Comparison of ENCODE assay signal across 16 cellular contexts in genomic region chr20:50515471-50516106, GRCh38. TPM values are rescaled to one million over a fixed set of nuclear protein-coding genes. Genes with fewer than 3 reads are reported as not detected.
DNase-seq lines count a peak whose midpoint lies in the region; ATAC-seq and TF ChIP-seq lines count a peak whose summit lies in the region.
"Had no signal": no experiment of that assay in that cellular context is flagged by ENCODE, and none has a peak within 500 bp of the region (broad histone marks: within the 10 kb centered on the region; RNA-seq: fewer than 3 reads in every experiment).

No MANE protein-coding gene starts in this region.

- ATAC-seq in activated CD4-positive, alpha-beta T cell treated with anti-CD3 and anti-CD28 coated beads for 36 hours, result no peak
- ATAC-seq: pancreas had no signal

- CTCF ChIA-PET in activated CD4-positive, alpha-beta T cell treated with anti-CD3 and anti-CD28 coated beads for 36 hours (lab: Charles Lee), result interaction anchor here (0.6 to 3.3 kb wide), 7 partner anchors 26 to 73 kb away, joined by 3 to 17 read pairs (median 4); no protein-coding TSS in a partner anchor

- H3K36me3 ChIP-seq in SK-N-MC (ENCODE audit: insufficient read depth, low read length) (no peaks in the 10 kb centered on the region), spleen (no peaks in the 10 kb centered on the region)
- H3K36me3 ChIP-seq: pancreas had no signal

- H3K27me3 Mint-ChIP-seq in activated CD4-positive, alpha-beta T cell treated with anti-CD3 and anti-CD28 coated beads for 36 hours, result no peaks in the 10 kb centered on the region

- POLR2A ChIA-PET in activated CD4-positive, alpha-beta T cell treated with anti-CD3 and anti-CD28 coated beads for 36 hours (lab: Charles Lee), result interaction anchor here (1.4 to 5.6 kb wide), 2 partner anchors 32 to 46 kb away, joined by 7 to 29 read pairs; no protein-coding TSS in a partner anchor

- WGBS in spleen, 5 donors, result 73 to 86% (median 79%) methylated on average over 1 of the region's 1 CpG

- peaks cover 55% of the 10 kb centered on the region for H3K36me3 Mint-ChIP-seq in activated CD4-positive, alpha-beta T cell treated with anti-CD3 and anti-CD28 coated beads for 36 hours (ENCODE audit: low read depth)

- H3K9me3 ChIP-seq in SK-N-MC (ENCODE audit: low read depth, low read length) (no peaks in the 10 kb centered on the region), spleen (no peaks in the 10 kb centered on the region)
- H3K9me3 ChIP-seq: pancreas, testis had no signal

- no peaks in the 10 kb centered on the region for H3K27me3 ChIP-seq in spleen (replicated peaks in 1 of 7)
- H3K27me3 ChIP-seq: pancreas, testis had no signal

- peaks cover 88% of the 10 kb centered on the region for H3K4me1 Mint-ChIP-seq in activated CD4-positive, alpha-beta T cell treated with anti-CD3 and anti-CD28 coated beads for 36 hours

- peak overlapping the region; percentile 99 for H3K4me3 Mint-ChIP-seq in activated CD4-positive, alpha-beta T cell treated with anti-CD3 and anti-CD28 coated beads for 36 hours

- H3K9ac ChIP-seq in SK-N-MC (ENCODE audit: insufficient read length), result peak overlapping the region; percentile 6

- DNase-seq in activated CD4-positive, alpha-beta T cell treated with anti-CD3 and anti-CD28 coated beads for 36 hours, result no peak
- DNase-seq in activated CD4-positive, alpha-beta T cell treated with anti-CD3 and anti-CD28 coated beads for 48 hours, result no peak
- DNase-seq in SK-N-MC (ENCODE audit: low read depth, low spot score), result no peak
- DNase-seq in erythroblast (lab: John Stamatoyannopoulos, UW), result no peak
- no peak for DNase-seq in spleen
- no peak for DNase-seq in pons (ENCODE audit: low spot score)
- DNase-seq in AML-193 (lab: John Stamatoyannopoulos, UW), result no peak
- DNase-seq in GM19240 (ENCODE audit: insufficient read length, low spot score), result no peak
- DNase-seq: activated gamma-delta T cell treated with Interleukin-2 at 50 U/mL for 16 hours; DMS53; NCI-H510A; pancreas; RPMI8226; stimulated activated CD4-positive, alpha-beta T cell treated with anti-CD3 and anti-CD28 coated beads, Interleukin-4, amount 100 ng/mL, for 1 hour; testis; WERI-Rb-1 had no signal

- TF ChIP-seq POLR2A in erythroblast (IDR thresholded peaks at IDR 0.05; ENCODE audit: low read length) (peak; percentile 5), spleen (IDR thresholded peaks at IDR 0.05) (no peak)

- H3K27ac Mint-ChIP-seq in activated CD4-positive, alpha-beta T cell treated with anti-CD3 and anti-CD28 coated beads for 36 hours, result peak overlapping the region; percentile 99

- TF ChIP-seq CTCF in spleen (IDR thresholded peaks at IDR 0.05 in 8 of 11, conservative IDR thresholded peaks at IDR 0.05 in 3 of 11), result no peak

- H3K27ac ChIP-seq in SK-N-MC, result peak overlapping the region; percentile 77
- H3K27ac ChIP-seq in spleen, result peak overlapping the region; percentile 77 to 99 (median 96)
- H3K27ac ChIP-seq: pancreas, testis, WERI-Rb-1 had no signal

- no peaks in the 10 kb centered on the region for H3K9me3 Mint-ChIP-seq in activated CD4-positive, alpha-beta T cell treated with anti-CD3 and anti-CD28 coated beads for 36 hours (ENCODE audit: low read depth)

- peaks cover 89 to 99% (median 97%) of the 10 kb centered on the region in 6 donors for H3K4me1 ChIP-seq in spleen

- H3K4me3 ChIP-seq in SK-N-MC (no peak overlapping the region), spleen (peak overlapping the region in 1 of 8 donors; percentile 92)
- H3K4me3 ChIP-seq: pancreas, testis had no signal

- intact Hi-C loops in activated CD4-positive, alpha-beta T cell treated with anti-CD3 and anti-CD28 coated beads for 36 hours (cut with DNase I, micrococcal nuclease), result loop anchor here (5.0 to 10.0 kb wide), 4 partner anchors 38 to 921 kb away; partner anchors contain the start of gene SLC9A8 (in 1 of the 2)
- intact Hi-C loops in spleen (cut with DNase I; ENCODE audit: low total_unique reads), result no loop called here

RNA-seq across cellular contexts. Expression of gene PTPN1, which starts 5.4 kb away (rescaled TPM):
- total RNA-seq in activated CD4-positive, alpha-beta T cell treated with anti-CD3 and anti-CD28 coated beads for 36 hours, result 10 to 100 TPM; 79.0 to 92.8 TPM
- total RNA-seq in spleen, result 10 to 100 TPM; 60.3 to 84.9 (median 73.5) TPM
- polyA plus RNA-seq in spleen, result 10 to 100 TPM; 20.5 to 42.1 (median 25.0) TPM
